9 cellular contexts compared by ENCODE assay signal in genomic region chr19:29771708-29772415, GRCh38. TPM values are rescaled to one million over a fixed set of nuclear protein-coding genes. Genes with fewer than 3 reads are reported as not detected.
DNase-seq lines count a peak whose midpoint lies in the region; ATAC-seq and TF ChIP-seq lines count a peak whose summit lies in the region.
"Had no signal": no experiment of that assay in that cellular context is flagged by ENCODE, and none has a peak within 500 bp of the region (broad histone marks: within the 10 kb centered on the region; RNA-seq: fewer than 3 reads in every experiment).

No MANE protein-coding gene starts in this region.

- peaks cover 15% of the 10 kb centered on the region for H3K4me1 Mint-ChIP-seq in activated naive CD4-positive, alpha-beta T cell treated with anti-CD3 and anti-CD28 coated beads, Interleukin-2, amount 10 ng/mL, durations not matched to agents 7 days and 5 days
- H3K4me1 Mint-ChIP-seq in natural killer cell treated with Interleukin-12 subunit alpha and Interleukin-12 subunit beta and Interleukin-15 and Interleukin-18, amount 100 ng/mL, for 72 hours (ENCODE audit: low read depth in 2 of 2) = peaks cover 0 to 3% of the 10 kb centered on the region in 2 donors

- H3K36me3 ChIP-seq in cardiac muscle cell = no peaks in the 10 kb centered on the region

- H3K4me3 ChIP-seq in cardiac muscle cell (no peak overlapping the region), retinal pigment epithelial cell (ENCODE audit: low read length) (no peak overlapping the region)

- H3K4me3 Mint-ChIP-seq in activated naive CD4-positive, alpha-beta T cell treated with anti-CD3 and anti-CD28 coated beads, Interleukin-2, amount 10 ng/mL, durations not matched to agents 7 days and 5 days = no peak overlapping the region
- no peak overlapping the region for H3K4me3 Mint-ChIP-seq in natural killer cell treated with Interleukin-12 subunit alpha and Interleukin-12 subunit beta and Interleukin-15 and Interleukin-18, amount 100 ng/mL, for 72 hours

- H3K36me3 Mint-ChIP-seq in activated naive CD4-positive, alpha-beta T cell treated with anti-CD3 and anti-CD28 coated beads, Interleukin-2, amount 10 ng/mL, durations not matched to agents 7 days and 5 days = no peaks in the 10 kb centered on the region
- no peaks in the 10 kb centered on the region for H3K36me3 Mint-ChIP-seq in natural killer cell treated with Interleukin-12 subunit alpha and Interleukin-12 subunit beta and Interleukin-15 and Interleukin-18, amount 100 ng/mL, for 72 hours

- no peaks in the 10 kb centered on the region for H3K27me3 ChIP-seq in cardiac muscle cell

- peaks cover 10% of the 10 kb centered on the region for H3K27me3 Mint-ChIP-seq in activated naive CD4-positive, alpha-beta T cell treated with anti-CD3 and anti-CD28 coated beads, Interleukin-2, amount 10 ng/mL, durations not matched to agents 7 days and 5 days
- H3K27me3 Mint-ChIP-seq in natural killer cell treated with Interleukin-12 subunit alpha and Interleukin-12 subunit beta and Interleukin-15 and Interleukin-18, amount 100 ng/mL, for 72 hours = peaks cover 0 to 4% of the 10 kb centered on the region in 2 donors

- H3K27ac ChIP-seq in cardiac muscle cell = no peak overlapping the region
- H3K27ac ChIP-seq: epithelial cell of prostate had no signal

- H3K4me1 ChIP-seq in cardiac muscle cell (ENCODE audit: low read depth) = no peaks in the 10 kb centered on the region

- TF ChIP-seq CTCF in cardiac muscle cell (IDR thresholded peaks at IDR 0.05; ENCODE audit: low read depth, low read length) = peak; percentile 90
- TF ChIP-seq CTCF in retinal pigment epithelial cell (conservative IDR thresholded peaks at IDR 0.05; ENCODE audit: low read depth, low read length) = peak; percentile 93

- no peak for ATAC-seq in natural killer cell treated with Interleukin-12 subunit alpha and Interleukin-12 subunit beta and Interleukin-15 and Interleukin-18, amount 100 ng/mL, for 72 hours

- H3K27ac Mint-ChIP-seq in activated naive CD4-positive, alpha-beta T cell treated with anti-CD3 and anti-CD28 coated beads, Interleukin-2, amount 10 ng/mL, durations not matched to agents 7 days and 5 days = no peak overlapping the region
- H3K27ac Mint-ChIP-seq in natural killer cell treated with Interleukin-12 subunit alpha and Interleukin-12 subunit beta and Interleukin-15 and Interleukin-18, amount 100 ng/mL, for 72 hours = no peak overlapping the region

- H3K9me3 ChIP-seq in cardiac muscle cell (ENCODE audit: low read depth) = no peaks in the 10 kb centered on the region

- DNase-seq in activated CD8-positive, alpha-beta memory T cell treated with anti-CD3 and anti-CD28 coated beads, Interleukin-2, amount 50 U/mL, for 4 hours = peak; percentile 32
- no peak for DNase-seq in activated CD8-positive, alpha-beta memory T cell treated with anti-CD3 and anti-CD28 coated beads, Interleukin-2, amount 50 U/mL, for 48 hours
- DNase-seq in NCI-H1105 (lab: John Stamatoyannopoulos, UW) (peak; percentile 39), cardiac muscle cell (ENCODE audit: low read depth in 1 of 2, low spot score in 1 of 2) (peak; percentile 62 to 77), retinal pigment epithelial cell (ENCODE audit: low read depth) (peak; percentile 10), NCI-H187 (lab: John Stamatoyannopoulos, UW) (no peak)
- DNase-seq in activated naive CD4-positive, alpha-beta T cell treated with anti-CD3 and anti-CD28 coated beads, Interleukin-2, amount 10 ng/mL, durations not matched to agents 7 days and 5 days = peak; percentile 55
- DNase-seq in natural killer cell treated with Interleukin-12 subunit alpha and Interleukin-12 subunit beta and Interleukin-15 and Interleukin-18, amount 100 ng/mL, for 72 hours (ENCODE audit: low spot score) = no peak

- CTCF ChIA-PET in activated naive CD4-positive, alpha-beta T cell treated with anti-CD3 and anti-CD28 coated beads, Interleukin-2, amount 10 ng/mL, durations not matched to agents 7 days and 5 days (lab: Charles Lee) = interaction anchor here (1.0 to 7.2 kb wide), 4 partner anchors 12 to 100 kb away, joined by 3 to 39 read pairs (median 7); no protein-coding TSS in a partner anchor

- H3K9me3 Mint-ChIP-seq in activated naive CD4-positive, alpha-beta T cell treated with anti-CD3 and anti-CD28 coated beads, Interleukin-2, amount 10 ng/mL, durations not matched to agents 7 days and 5 days = no peaks in the 10 kb centered on the region
- H3K9me3 Mint-ChIP-seq in natural killer cell treated with Interleukin-12 subunit alpha and Interleukin-12 subunit beta and Interleukin-15 and Interleukin-18, amount 100 ng/mL, for 72 hours = no peaks in the 10 kb centered on the region

RNA-seq across cellular contexts. Expression of gene CCNE1, which starts 39.9 kb away (rescaled TPM):
- total RNA-seq in cardiac muscle cell = 11.7 and 15.9 TPM in 2 replicates
- 17.1 and 21.8 TPM in 2 replicates for polyA plus RNA-seq in cardiac muscle cell
- total RNA-seq in natural killer cell treated with Interleukin-12 subunit alpha and Interleukin-12 subunit beta and Interleukin-15 and Interleukin-18, amount 100 ng/mL, for 72 hours = 10 to 100 TPM; 16.5 to 33.2 TPM

RNA-seq across cellular contexts. Expression of gene C19orf12, which starts 56.8 kb away (rescaled TPM):
- total RNA-seq in cardiac muscle cell = 46.2 and 61.4 TPM in 2 replicates
- 46.2 and 54.7 TPM in 2 replicates for polyA plus RNA-seq in cardiac muscle cell
- 10 to 100 TPM; 44.8 to 50.8 TPM for total RNA-seq in natural killer cell treated with Interleukin-12 subunit alpha and Interleukin-12 subunit beta and Interleukin-15 and Interleukin-18, amount 100 ng/mL, for 72 hours

Comparison
In these comparisons a context has a peak if more than half of its experiments do, and no peak if none do; other contexts are left out.
1. DNase-seq: peak in activated CD8-positive, alpha-beta memory T cell treated with anti-CD3 and anti-CD28 coated beads, Interleukin-2, amount 50 U/mL, for 4 hours (single experiment), NCI-H1105 (single experiment), activated naive CD4-positive, alpha-beta T cell treated with anti-CD3 and anti-CD28 coated beads, Interleukin-2, amount 10 ng/mL, durations not matched to agents 7 days and 5 days (single experiment), cardiac muscle cell (2 of 2) and retinal pigment epithelial cell (single experiment); none in activated CD8-positive, alpha-beta memory T cell treated with anti-CD3 and anti-CD28 coated beads, Interleukin-2, amount 50 U/mL, for 48 hours (single experiment), NCI-H187 (0 of 2) and natural killer cell treated with Interleukin-12 subunit alpha and Interleukin-12 subunit beta and Interleukin-15 and Interleukin-18, amount 100 ng/mL, for 72 hours (single experiment).